In genomic region chr3:58824285-58824684, GRCh38 we compare ENCODE assay signal across 8 cellular contexts.
A peak's percentile ranks its signal among the peaks of the same experiment; 100 is the strongest.
DNase-seq lines count a peak whose midpoint lies in the region; ATAC-seq and TF ChIP-seq lines count a peak whose summit lies in the region.

No MANE protein-coding gene starts in this region.

- H3F3A ChIP-seq in GM23248 (ENCODE audit: insufficient read depth), result no peaks in the 10 kb centered on the region

- no peak overlapping the region for H3K9ac ChIP-seq in GM23248

- DNase-seq in GM23248 (peak; percentile 80), NCI-H774 (lab: John Stamatoyannopoulos, UW) (peak; percentile 19), body of pancreas (peak; percentile 54 to 82 (median 78)), kidney glomerular epithelial cell (lab: John Stamatoyannopoulos, UW) (peak; percentile 69), transverse colon (peak; percentile 79)
- DNase-seq in CD8-positive, alpha-beta memory T cell, result no peak
- DNase-seq in effector CD4-positive, alpha-beta T cell, result no peak

- WGBS in GM23248 (ENCODE audit: low coverage in 1 of 2, low lambda C conversion rate in 2 of 2, missing lambda C conversion rate in 2 of 2), 2 experiments, result 32 to 33% methylated on average over 7 of the region's 7 CpGs
- WGBS in body of pancreas, 2 donors, result 8 to 18% methylated on average over 7 of the region's 7 CpGs
- WGBS in transverse colon (ENCODE audit: low coverage in 1 of 2), 2 donors, result 16 to 19% methylated on average over 7 of the region's 7 CpGs

- H3K27me3 ChIP-seq in GM23248 (replicated peaks; ENCODE audit: insufficient read depth), result no peaks in the 10 kb centered on the region
- no peaks in the 10 kb centered on the region for H3K27me3 ChIP-seq in body of pancreas
- no peaks in the 10 kb centered on the region for H3K27me3 ChIP-seq in transverse colon
- H3K27me3 ChIP-seq in CD8-positive, alpha-beta memory T cell (ENCODE audit: insufficient read depth, low read length, poor library complexity, severe bottlenecking), result no peaks in the 10 kb centered on the region

- POLR2A ChIA-PET in CD8-positive, alpha-beta memory T cell (lab: Charles Lee), result no interaction called here

- H3K9me2 ChIP-seq in GM23248 (ENCODE audit: insufficient read depth), result no peaks in the 10 kb centered on the region

- no peaks in the 10 kb centered on the region for H3K4me1 Mint-ChIP-seq in CD8-positive, alpha-beta memory T cell

- intact Hi-C loops in body of pancreas (cut with DNase I) (no loop called here), transverse colon (cut with DNase I; ENCODE audit: low total_unique reads) (no loop called here)

- H4K20me1 ChIP-seq in GM23248 (ENCODE audit: insufficient read depth), result no peaks in the 10 kb centered on the region

- H3K4me2 ChIP-seq in GM23248 (ENCODE audit: unreplicated experiment), result peak overlapping the region; percentile 24

- H3K9me3 Mint-ChIP-seq in CD8-positive, alpha-beta memory T cell, result peaks cover 0 to 7% (median 0%) of the 10 kb centered on the region in 5 donors

- ATAC-seq in body of pancreas, result peak; percentile 52

- TF ChIP-seq POLR2A in body of pancreas (IDR thresholded peaks at IDR 0.05) (no peak), transverse colon (IDR thresholded peaks at IDR 0.05) (no peak)

- no peaks in the 10 kb centered on the region for H3K36me3 Mint-ChIP-seq in CD8-positive, alpha-beta memory T cell

- H3K79me2 ChIP-seq in GM23248 (ENCODE audit: insufficient read depth), result no peaks in the 10 kb centered on the region

- TF ChIP-seq CTCF in C4-2B (conservative IDR thresholded peaks at IDR 0.05) (peak; percentile 79), body of pancreas (IDR thresholded peaks at IDR 0.05) (peak; percentile 36 to 56 (median 47)), transverse colon (IDR thresholded peaks at IDR 0.05) (peak; percentile 44 to 58 (median 52))

- peak overlapping the region; percentile 36; the same call in 1 of the 2 replicates for H2AFZ ChIP-seq in GM23248

- H3K4me1 ChIP-seq in GM23248 (ENCODE audit: insufficient read depth), result peaks cover 4% of the 10 kb centered on the region; the same call in 1 of the 2 replicates
- H3K4me1 ChIP-seq in body of pancreas, result no peaks in the 10 kb centered on the region
- H3K4me1 ChIP-seq in transverse colon, result peaks cover 0 to 8% (median 2%) of the 10 kb centered on the region in 4 donors
- H3K4me1 ChIP-seq in CD8-positive, alpha-beta memory T cell (ENCODE audit: insufficient read depth, low read length), result no peaks in the 10 kb centered on the region

- H3K27ac ChIP-seq in C4-2B, result no peak overlapping the region
- no peak overlapping the region for H3K27ac ChIP-seq in GM23248
- H3K27ac ChIP-seq in body of pancreas, result no peak overlapping the region
- H3K27ac ChIP-seq in transverse colon, result no peak overlapping the region
- no peak overlapping the region for H3K27ac ChIP-seq in CD8-positive, alpha-beta memory T cell (ENCODE audit: low read depth, low read length)

- H3K27me3 Mint-ChIP-seq in CD8-positive, alpha-beta memory T cell, result no peaks in the 10 kb centered on the region

- H3K4me3 Mint-ChIP-seq in CD8-positive, alpha-beta memory T cell, result no peak overlapping the region

- no peaks in the 10 kb centered on the region for H3K36me3 ChIP-seq in GM23248 (ENCODE audit: low read depth)
- no peaks in the 10 kb centered on the region for H3K36me3 ChIP-seq in body of pancreas (replicated peaks in 1 of 2; ENCODE audit: insufficient read depth in 1 of 2, low read depth in 2 of 2)
- H3K36me3 ChIP-seq in transverse colon, result no peaks in the 10 kb centered on the region
- H3K36me3 ChIP-seq in CD8-positive, alpha-beta memory T cell (ENCODE audit: insufficient read depth, low read length), result no peaks in the 10 kb centered on the region

- H3K4me3 ChIP-seq in GM23248 (no peak overlapping the region), body of pancreas (no peak overlapping the region), transverse colon (peak overlapping the region in 1 of 4 donors; percentile 25)
- no peak overlapping the region for H3K4me3 ChIP-seq in CD8-positive, alpha-beta memory T cell (ENCODE audit: low read length)

- TF ChIP-seq EP300 in transverse colon (IDR thresholded peaks at IDR 0.05; ENCODE audit: low read depth), result no peak

- in situ Hi-C loops in GM23248 (cut with MboI), result loop anchor here (25.0 kb wide), 1 partner anchor 1038 kb away; no protein-coding TSS in a partner anchor
- in situ Hi-C loops in transverse colon (cut with MboI; ENCODE audit: low pct_ligation_motif_present in 1 of 4, low pct_unique_long_range_greater_than_20kb in 1 of 4, low sequenced_read_pairs in 3 of 4), result loop anchor here in 1 of 4 donors (25.0 kb wide), 1 partner anchor 88 kb away; no protein-coding TSS in a partner anchor

- H3K9me3 ChIP-seq in GM23248 (ENCODE audit: low read depth), result no peaks in the 10 kb centered on the region
- H3K9me3 ChIP-seq in body of pancreas, result no peaks in the 10 kb centered on the region
- H3K9me3 ChIP-seq in transverse colon, result no peaks in the 10 kb centered on the region
- H3K9me3 ChIP-seq in CD8-positive, alpha-beta memory T cell (ENCODE audit: low read length), result no peaks in the 10 kb centered on the region

- CTCF ChIA-PET in CD8-positive, alpha-beta memory T cell (lab: Charles Lee), result no interaction called here

- H3K27ac Mint-ChIP-seq in CD8-positive, alpha-beta memory T cell, result no peak overlapping the region

Comparison
In these comparisons a context has a peak if more than half of its experiments do, and no peak if none do; other contexts are left out.
1. DNase-seq: peak in GM23248 (single experiment), NCI-H774 (single experiment), body of pancreas (4 of 4), kidney glomerular epithelial cell (single experiment) and transverse colon (single experiment); none in CD8-positive, alpha-beta memory T cell (0 of 5) and effector CD4-positive, alpha-beta T cell (single experiment).
2. Peak in every context shown above with its lines, with median percentiles within 50 percentile points of each other: CTCF ChIP-seq.